ENCODE assay signal across 10 cellular contexts in the genomic region with DNA sequence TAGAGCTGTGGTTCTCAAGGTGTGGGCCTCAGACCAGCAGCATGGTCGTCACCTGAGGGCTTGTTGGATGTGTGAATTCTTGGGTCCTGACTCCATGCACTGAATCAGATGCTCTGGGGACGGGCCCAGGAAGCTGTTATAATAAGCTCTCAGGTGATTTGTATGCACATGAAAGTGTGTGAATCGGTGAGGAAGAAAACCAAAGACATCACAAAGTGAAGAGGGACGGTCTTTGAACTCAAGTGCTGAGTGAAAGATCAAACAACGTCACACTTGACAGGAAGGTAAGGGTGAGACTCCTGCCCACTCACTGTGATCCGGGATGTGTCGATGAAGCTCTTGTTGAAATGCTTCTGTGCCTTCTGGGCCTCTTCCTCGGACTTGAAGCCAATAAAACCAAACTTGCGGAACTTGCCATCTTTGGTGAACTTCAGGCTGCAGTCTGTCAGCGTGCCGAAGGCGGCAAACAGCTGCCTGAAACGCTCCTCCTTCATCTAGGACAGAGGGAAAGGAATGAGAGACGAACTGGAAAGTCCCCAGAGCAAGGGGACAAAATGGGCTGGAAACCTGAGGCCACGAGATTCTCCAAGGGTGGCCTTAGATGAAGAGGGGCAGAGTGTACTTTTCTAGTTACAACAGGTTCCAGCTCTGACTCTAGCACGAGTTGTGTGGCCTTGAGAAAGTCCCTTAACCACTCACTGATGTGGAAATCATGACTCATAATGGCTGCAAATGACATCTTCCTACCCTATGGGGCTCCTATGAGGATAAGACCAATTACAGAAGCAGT. TPM values are rescaled to one million over a fixed set of nuclear protein-coding genes. Genes with fewer than 3 reads are reported as not detected.
DNase-seq lines count a peak whose midpoint lies in the region; ATAC-seq, FAIRE-seq and TF ChIP-seq lines count a peak whose summit lies in the region.
"Had no signal": no experiment of that assay in that cellular context is flagged by ENCODE, and none has a peak within 500 bp of the region (broad histone marks: within the 10 kb centered on the region; RNA-seq: fewer than 3 reads in every experiment).

No MANE protein-coding gene starts in this region.

- ATAC-seq in GM18520 (IDR thresholded peaks at IDR 0.05; ENCODE audit: unreplicated experiment) (peak; percentile 28), HG03520 (IDR thresholded peaks at IDR 0.05; ENCODE audit: unreplicated experiment) (peak; percentile 39), pancreas (no peak), HG02981 (IDR thresholded peaks at IDR 0.05; ENCODE audit: unreplicated experiment) (no peak)

- H3K9me3 ChIP-seq in pancreas: no peaks in the 10 kb centered on the region
- H3K9me3 ChIP-seq in testis: no peaks in the 10 kb centered on the region

- no peak for TF ChIP-seq CTCF in pancreas (IDR thresholded peaks at IDR 0.05)
- TF ChIP-seq CTCF in testis (IDR thresholded peaks at IDR 0.05): no peak

- WGBS in pancreas, 2 donors: 83 to 84% methylated on average over 16 of the region's 16 CpGs
- 74 to 83% methylated on average over 12 to 16 of the region's 16 CpGs for WGBS in testis, 2 donors

- DNase-seq in activated naive CD4-positive, alpha-beta T cell treated with anti-CD3 and anti-CD28 coated beads, Interleukin-2, amount 10 ng/mL, durations not matched to agents 7 days and 5 days: peak; percentile 25
- peak; percentile 24 to 27 for DNase-seq in stimulated activated CD4-positive, alpha-beta T cell treated with anti-CD3 and anti-CD28 coated beads, Interleukin-1b, Interleukin-23, amount 100 ng/mL, for 4 hours (ENCODE audit: low read depth in 2 of 2)
- no peak for DNase-seq in pancreas
- no peak for DNase-seq in testis
- no peak for DNase-seq in cerebellar cortex (ENCODE audit: low spot score)
- DNase-seq: NCI-H526 treated with DMSO at 0.1 percent for 48 hours had no signal

- H3K4me1 ChIP-seq in pancreas (peaks cover 8 to 18% (median 10%) of the 10 kb centered on the region in 3 donors), testis (peaks cover 5% of the 10 kb centered on the region)

- H3K4me3 Mint-ChIP-seq in activated naive CD4-positive, alpha-beta T cell treated with anti-CD3 and anti-CD28 coated beads, Interleukin-2, amount 10 ng/mL, durations not matched to agents 7 days and 5 days: no peak overlapping the region

- H3K27ac Mint-ChIP-seq in activated naive CD4-positive, alpha-beta T cell treated with anti-CD3 and anti-CD28 coated beads, Interleukin-2, amount 10 ng/mL, durations not matched to agents 7 days and 5 days: peak overlapping the region; percentile 91

- peaks cover 34% of the 10 kb centered on the region for H3K36me3 Mint-ChIP-seq in activated naive CD4-positive, alpha-beta T cell treated with anti-CD3 and anti-CD28 coated beads, Interleukin-2, amount 10 ng/mL, durations not matched to agents 7 days and 5 days

- H3K27ac ChIP-seq in pancreas: no peak overlapping the region
- no peak overlapping the region for H3K27ac ChIP-seq in testis

- intact Hi-C loops in pancreas (cut with DNase I): no loop called here
- intact Hi-C loops in testis (cut with DNase I; ENCODE audit: low total_unique reads): no loop called here

- FAIRE-seq in pancreas (lab: Jason Lieb, UNC): no peak
- FAIRE-seq: colon had no signal

- TF ChIP-seq POLR2A in testis (IDR thresholded peaks at IDR 0.05): no peak

- H3K9me3 Mint-ChIP-seq in activated naive CD4-positive, alpha-beta T cell treated with anti-CD3 and anti-CD28 coated beads, Interleukin-2, amount 10 ng/mL, durations not matched to agents 7 days and 5 days: no peaks in the 10 kb centered on the region

- peaks cover 56% of the 10 kb centered on the region for H3K4me1 Mint-ChIP-seq in activated naive CD4-positive, alpha-beta T cell treated with anti-CD3 and anti-CD28 coated beads, Interleukin-2, amount 10 ng/mL, durations not matched to agents 7 days and 5 days

- peaks cover 6 to 40% (median 17%) of the 10 kb centered on the region in 3 donors for H3K36me3 ChIP-seq in pancreas
- no peaks in the 10 kb centered on the region for H3K36me3 ChIP-seq in testis (ENCODE audit: low read depth, missing control alignments)

- H3K27me3 ChIP-seq in pancreas (no peaks in the 10 kb centered on the region), testis (no peaks in the 10 kb centered on the region)

- H3K27me3 Mint-ChIP-seq in activated naive CD4-positive, alpha-beta T cell treated with anti-CD3 and anti-CD28 coated beads, Interleukin-2, amount 10 ng/mL, durations not matched to agents 7 days and 5 days: no peaks in the 10 kb centered on the region

- CTCF ChIA-PET in activated naive CD4-positive, alpha-beta T cell treated with anti-CD3 and anti-CD28 coated beads, Interleukin-2, amount 10 ng/mL, durations not matched to agents 7 days and 5 days (lab: Charles Lee): no interaction called here

- H3K4me3 ChIP-seq in pancreas: no peak overlapping the region
- H3K4me3 ChIP-seq in testis: no peak overlapping the region

RNA-seq across cellular contexts. Expression of a gene that starts 4.0 kb away (rescaled TPM):
- total RNA-seq in pancreas: 10 to 100 TPM; 13.9 to 20.1 (median 15.2) TPM
- 10 to 100 TPM; 19.6 to 32.2 TPM for polyA plus RNA-seq in pancreas
- total RNA-seq in testis: 10 to 100 TPM; 49.5 to 55.4 TPM
- 28.9 TPM for polyA plus RNA-seq in testis (ENCODE audit: insufficient read depth, low read depth, low replicate concordance)

Comparison
In these comparisons a context has a peak if more than half of its experiments do, and no peak if none do; other contexts are left out.
1. ATAC-seq: peak in GM18520 (single experiment) and HG03520 (single experiment); none in pancreas (0 of 4) and HG02981 (single experiment).
2. DNase-seq: peak in activated naive CD4-positive, alpha-beta T cell treated with anti-CD3 and anti-CD28 coated beads, Interleukin-2, amount 10 ng/mL, durations not matched to agents 7 days and 5 days (single experiment) and stimulated activated CD4-positive, alpha-beta T cell treated with anti-CD3 and anti-CD28 coated beads, Interleukin-1b, Interleukin-23, amount 100 ng/mL, for 4 hours (2 of 2); none in pancreas (0 of 6), testis (single experiment) and cerebellar cortex (single experiment).